Comparison of ENCODE assay signal across 10 cellular contexts in the genomic region with DNA sequence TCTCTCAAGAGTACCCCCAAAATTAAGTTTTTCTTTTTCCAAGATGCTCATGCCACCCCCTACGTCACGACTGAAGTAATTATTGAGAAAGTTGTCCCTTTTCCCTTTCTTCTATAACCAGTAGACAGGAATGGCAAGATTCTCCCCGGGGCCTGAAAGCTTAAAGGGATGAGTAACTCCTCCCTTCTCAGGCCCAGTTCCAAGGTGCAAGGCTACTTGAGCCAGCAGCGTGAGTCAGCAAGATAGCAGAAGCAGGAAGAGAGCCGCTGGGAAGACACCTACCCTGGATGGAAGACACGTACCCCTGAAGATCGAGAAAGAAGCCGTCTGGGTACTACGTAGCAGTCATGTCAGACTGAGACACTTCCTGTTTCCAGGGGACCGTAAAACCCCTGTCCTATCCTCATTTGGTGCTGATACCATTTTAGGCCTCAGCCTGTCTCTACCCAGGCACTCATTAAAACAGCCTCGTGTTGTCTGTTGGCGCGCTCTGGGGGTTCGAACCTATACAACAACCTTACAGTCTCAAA.
A peak's percentile ranks its signal among the peaks of the same experiment; 100 is the strongest.
DNase-seq lines count a peak whose midpoint lies in the region; ATAC-seq, FAIRE-seq and TF ChIP-seq lines count a peak whose summit lies in the region.
"Had no signal": no experiment of that assay in that cellular context is flagged by ENCODE, and none has a peak within 500 bp of the region (broad histone marks: within the 10 kb centered on the region; RNA-seq: fewer than 3 reads in every experiment).

No MANE protein-coding gene starts in this region.

- no peaks in the 10 kb centered on the region for H3K79me2 ChIP-seq in GM23248 (ENCODE audit: insufficient read depth)

- H3K36me3 Mint-ChIP-seq in WTC11 = no peaks in the 10 kb centered on the region

- H2AFZ ChIP-seq in GM23248 = peak overlapping the region; percentile 91

- no peaks in the 10 kb centered on the region for H3K4me1 Mint-ChIP-seq in WTC11

- H3K36me3 ChIP-seq in GM23248 (ENCODE audit: low read depth) = no peaks in the 10 kb centered on the region
- no peaks in the 10 kb centered on the region for H3K36me3 ChIP-seq in heart right ventricle
- no peaks in the 10 kb centered on the region for H3K36me3 ChIP-seq in small intestine (ENCODE audit: control insufficient read depth in 2 of 2, insufficient read depth in 2 of 2, low read length in 2 of 2)

- no peak for FAIRE-seq in small intestine (lab: Jason Lieb, UNC)

- no peaks in the 10 kb centered on the region for H4K20me1 ChIP-seq in GM23248 (ENCODE audit: insufficient read depth)

- no peaks in the 10 kb centered on the region for H3K27me3 Mint-ChIP-seq in WTC11 (ENCODE audit: low read depth)

- H3K4me1 ChIP-seq in GM23248 (ENCODE audit: insufficient read depth) = peaks cover 14% of the 10 kb centered on the region
- no peaks in the 10 kb centered on the region for H3K4me1 ChIP-seq in heart right ventricle
- H3K4me1 ChIP-seq in small intestine (ENCODE audit: control insufficient read depth in 2 of 2, insufficient read depth in 1 of 2, low read depth in 1 of 2, low read length in 1 of 2) = no peaks in the 10 kb centered on the region

- H3K4me3 Mint-ChIP-seq in WTC11 = no peak overlapping the region

- intact Hi-C loops in heart right ventricle (cut with DNase I) = no loop called here

- H3K27ac Mint-ChIP-seq in WTC11 = no peak overlapping the region

- H3K4me3 ChIP-seq in GM23248 = no peak overlapping the region
- no peak overlapping the region for H3K4me3 ChIP-seq in heart right ventricle
- H3K4me3 ChIP-seq in small intestine (ENCODE audit: low read depth in 1 of 2, low read length in 2 of 2) = no peak overlapping the region

- no peak for TF ChIP-seq CTCF in WTC11 (IDR thresholded peaks at IDR 0.05)
- no peak for TF ChIP-seq CTCF in heart right ventricle (IDR thresholded peaks at IDR 0.05)

- DNase-seq in GM23248 = peak; percentile 95
- DNase-seq in WTC11 (ENCODE audit: low spot score) = no peak
- DNase-seq in heart right ventricle = peak; percentile 13 to 31
- DNase-seq in small intestine = peak; percentile 14
- no peak for DNase-seq in RKO (ENCODE audit: low spot score)
- no peak for DNase-seq in cerebellar nuclear complex (lab: John Stamatoyannopoulos, UW)
- DNase-seq: activated naive CD4-positive, alpha-beta T cell; stimulated activated CD4-positive, alpha-beta T cell treated with anti-CD3 and anti-CD28 coated beads, Interleukin-4, amount 100 ng/mL, for 4 hours had no signal

- CTCF ChIA-PET in WTC11 (lab: Charles Lee) = no interaction called here

- peak; percentile 56 for ATAC-seq in WTC11
- peak in 1 of 8 donors; percentile 58 for ATAC-seq in heart right ventricle
- ATAC-seq in HG03520 (IDR thresholded peaks at IDR 0.05; ENCODE audit: unreplicated experiment) = no peak
- ATAC-seq in GM21515 (IDR thresholded peaks at IDR 0.05; ENCODE audit: unreplicated experiment) = no peak

- H3F3A ChIP-seq in GM23248 (ENCODE audit: insufficient read depth) = 0 out of 2 replicates have a peak, but pooled peaks cover 8% of the 10 kb centered on the region

- peak overlapping the region; percentile 42 for H3K4me2 ChIP-seq in GM23248 (ENCODE audit: unreplicated experiment)

- H3K9me3 ChIP-seq in GM23248 (ENCODE audit: low read depth) = no peaks in the 10 kb centered on the region
- peaks cover 0 to 3% (median 0%) of the 10 kb centered on the region in 11 donors for H3K9me3 ChIP-seq in heart right ventricle
- H3K9me3 ChIP-seq in small intestine (ENCODE audit: control insufficient read depth, low read depth) = no peaks in the 10 kb centered on the region

- H3K9me3 Mint-ChIP-seq in WTC11 = peaks cover 4% of the 10 kb centered on the region

- POLR2A ChIA-PET in WTC11 (lab: Charles Lee) = no interaction called here

- in situ Hi-C loops in GM23248 (cut with MboI) = no loop called here

- peak overlapping the region; percentile 45; the same call in 1 of the 2 replicates for H3K9ac ChIP-seq in GM23248

- WGBS in GM23248 (ENCODE audit: low coverage in 1 of 2, low lambda C conversion rate in 2 of 2, missing lambda C conversion rate in 2 of 2), 2 experiments = 34 to 39% methylated on average over 14 of the region's 14 CpGs
- 71 to 82% methylated on average over 14 of the region's 14 CpGs for WGBS in heart right ventricle, 2 donors
- 75 to 79% (median 76%) methylated on average over 14 of the region's 14 CpGs for WGBS in small intestine, 3 donors

- no peaks in the 10 kb centered on the region for H3K9me2 ChIP-seq in GM23248 (ENCODE audit: insufficient read depth)

- peak overlapping the region; percentile 33 for H3K27ac ChIP-seq in GM23248
- H3K27ac ChIP-seq in heart right ventricle = no peak overlapping the region
- no peak overlapping the region for H3K27ac ChIP-seq in small intestine (ENCODE audit: low read depth in 1 of 2, low read length in 1 of 2)

- H3K27me3 ChIP-seq in GM23248 (replicated peaks; ENCODE audit: insufficient read depth) (no peaks in the 10 kb centered on the region), heart right ventricle (peaks cover 0 to 7% (median 0%) of the 10 kb centered on the region in 7 donors), small intestine (ENCODE audit: control insufficient read depth in 2 of 2, insufficient read depth in 2 of 2, low read length in 2 of 2) (no peaks in the 10 kb centered on the region)

TF ChIP-seq in WTC11, 78 proteins besides CTCF, POLR2A, EP300 and RAD21:
- no peak for TF ChIP-seq MYBL2 (CRISPR knock-in tag; IDR thresholded peaks at IDR 0.05)
- no peak for TF ChIP-seq EMX1 (CRISPR knock-in tag; IDR thresholded peaks at IDR 0.05)
- no peak for TF ChIP-seq FOXK1 (CRISPR knock-in tag; IDR thresholded peaks at IDR 0.05)
- no peak for TF ChIP-seq FOXP1 (CRISPR knock-in tag; IDR thresholded peaks at IDR 0.05; ENCODE audit: borderline replicate concordance)
- TF ChIP-seq, protein P1, sequence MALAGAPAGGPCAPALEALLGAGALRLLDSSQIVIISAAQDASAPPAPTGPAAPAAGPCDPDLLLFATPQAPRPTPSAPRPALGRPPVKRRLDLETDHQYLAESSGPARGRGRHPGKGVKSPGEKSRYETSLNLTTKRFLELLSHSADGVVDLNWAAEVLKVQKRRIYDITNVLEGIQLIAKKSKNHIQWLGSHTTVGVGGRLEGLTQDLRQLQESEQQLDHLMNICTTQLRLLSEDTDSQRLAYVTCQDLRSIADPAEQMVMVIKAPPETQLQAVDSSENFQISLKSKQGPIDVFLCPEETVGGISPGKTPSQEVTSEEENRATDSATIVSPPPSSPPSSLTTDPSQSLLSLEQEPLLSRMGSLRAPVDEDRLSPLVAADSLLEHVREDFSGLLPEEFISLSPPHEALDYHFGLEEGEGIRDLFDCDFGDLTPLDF (CRISPR knock-in tag; IDR thresholded peaks at IDR 0.05) = no peak
- TF ChIP-seq TEAD1 (CRISPR knock-in tag; IDR thresholded peaks at IDR 0.05) = no peak
- TF ChIP-seq, protein P2, sequence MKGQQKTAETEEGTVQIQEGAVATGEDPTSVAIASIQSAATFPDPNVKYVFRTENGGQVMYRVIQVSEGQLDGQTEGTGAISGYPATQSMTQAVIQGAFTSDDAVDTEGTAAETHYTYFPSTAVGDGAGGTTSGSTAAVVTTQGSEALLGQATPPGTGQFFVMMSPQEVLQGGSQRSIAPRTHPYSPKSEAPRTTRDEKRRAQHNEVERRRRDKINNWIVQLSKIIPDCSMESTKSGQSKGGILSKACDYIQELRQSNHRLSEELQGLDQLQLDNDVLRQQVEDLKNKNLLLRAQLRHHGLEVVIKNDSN (CRISPR knock-in tag; IDR thresholded peaks at IDR 0.05) = no peak
- no peak for TF ChIP-seq NR3C1 (CRISPR knock-in tag; conservative IDR thresholded peaks at IDR 0.05; ENCODE audit: low read depth)

Comparison
In these comparisons a context has a peak if more than half of its experiments do, and no peak if none do; other contexts are left out.
1. DNase-seq: peak in GM23248 (single experiment), heart right ventricle (2 of 2) and small intestine (single experiment); none in WTC11 (single experiment), RKO (single experiment) and cerebellar nuclear complex (0 of 2).